8 cellular contexts compared by ENCODE assay signal in genomic region chrX:48521353-48522243, GRCh38. TPM values are rescaled to one million over a fixed set of nuclear protein-coding genes. Genes with fewer than 3 reads are reported as not detected.
DNase-seq lines count a peak whose midpoint lies in the region; ATAC-seq and TF ChIP-seq lines count a peak whose summit lies in the region.

Gene EBP, plus strand, starts transcription at chrX:48521808. Its CDS starts 1,964 bp downstream, at chrX:48523772.

- peak within 1 kb of the TSS; percentile 75 for H3K27ac ChIP-seq in BLaER1
- H3K27ac ChIP-seq in coronary artery = peak within 1 kb of the TSS; percentile 39 to 80

- H3K9me3 ChIP-seq in BLaER1 = peaks cover 7% of the 10 kb centered on the region; the same call in 1 of the 2 replicates

- ATAC-seq in GM19351 (IDR thresholded peaks at IDR 0.05; ENCODE audit: unreplicated experiment) (peak; percentile 95), HG03520 (IDR thresholded peaks at IDR 0.05; ENCODE audit: unreplicated experiment) (peak; percentile 92), left lobe of liver (peak; percentile 96)

- peak; percentile 97 for DNase-seq in NCI-H69 (lab: John Stamatoyannopoulos, UW)
- peak; percentile 98 for DNase-seq in activated CD4-positive, alpha-beta T cell treated with anti-CD3 and anti-CD28 coated beads, Interleukin-2, amount 10 ng/mL, durations not matched to agents 24 days and 14 days
- peak; percentile 88 for DNase-seq in coronary artery (ENCODE audit: low spot score)
- DNase-seq in left lobe of liver (ENCODE audit: low spot score) = peak; percentile 94
- DNase-seq in stimulated activated CD4-positive, alpha-beta T cell treated with anti-CD3 and anti-CD28 coated beads, Interleukin-2, amount 100 ng/mL, for 24 hours = peak; percentile 94

- H3K36me3 ChIP-seq in BLaER1 = peaks cover 19% of the 10 kb centered on the region

- peak within 1 kb of the TSS; percentile 82 for H3K9ac ChIP-seq in BLaER1

- peak within 1 kb of the TSS; percentile 73 for H3K4me3 ChIP-seq in BLaER1
- H3K4me3 ChIP-seq in coronary artery = peak within 1 kb of the TSS; percentile 77

- H3K4me1 ChIP-seq in BLaER1 = peaks cover 29% of the 10 kb centered on the region

- H4K20me1 ChIP-seq in BLaER1 = no peaks in the 10 kb centered on the region

- peak within 1 kb of the TSS; percentile 90 for H3K4me3 Mint-ChIP-seq in activated CD4-positive, alpha-beta T cell treated with anti-CD3 and anti-CD28 coated beads, Interleukin-2, amount 10 ng/mL, durations not matched to agents 24 days and 14 days

- H3K36me3 Mint-ChIP-seq in activated CD4-positive, alpha-beta T cell treated with anti-CD3 and anti-CD28 coated beads, Interleukin-2, amount 10 ng/mL, durations not matched to agents 24 days and 14 days (ENCODE audit: low read depth) = peaks cover 14% of the 10 kb centered on the region

- TF ChIP-seq CTCF in coronary artery (IDR thresholded peaks at IDR 0.05) = no peak

- intact Hi-C loops in activated CD4-positive, alpha-beta T cell treated with anti-CD3 and anti-CD28 coated beads, Interleukin-2, amount 10 ng/mL, durations not matched to agents 24 days and 14 days (cut with micrococcal nuclease) = loop anchor here (1.0 kb wide), 4 partner anchors 13 to 53 kb away; partner anchors contain the start of genes FTSJ1, PORCN, RBM3 and TBC1D25

- H3K4me2 ChIP-seq in BLaER1 = peak within 1 kb of the TSS; percentile 72

- H3K27me3 ChIP-seq in BLaER1 = peaks cover 18% of the 10 kb centered on the region; the same call in 1 of the 2 replicates

- H3K9me3 Mint-ChIP-seq in activated CD4-positive, alpha-beta T cell treated with anti-CD3 and anti-CD28 coated beads, Interleukin-2, amount 10 ng/mL, durations not matched to agents 24 days and 14 days = no peaks in the 10 kb centered on the region

- peaks cover 21% of the 10 kb centered on the region for H3K4me1 Mint-ChIP-seq in activated CD4-positive, alpha-beta T cell treated with anti-CD3 and anti-CD28 coated beads, Interleukin-2, amount 10 ng/mL, durations not matched to agents 24 days and 14 days

- no peaks in the 10 kb centered on the region for H3K27me3 Mint-ChIP-seq in activated CD4-positive, alpha-beta T cell treated with anti-CD3 and anti-CD28 coated beads, Interleukin-2, amount 10 ng/mL, durations not matched to agents 24 days and 14 days

- peak within 1 kb of the TSS; percentile 94 for H3K27ac Mint-ChIP-seq in activated CD4-positive, alpha-beta T cell treated with anti-CD3 and anti-CD28 coated beads, Interleukin-2, amount 10 ng/mL, durations not matched to agents 24 days and 14 days

RNA-seq across cellular contexts. Expression of gene EBP, which starts in this region (rescaled TPM):
- total RNA-seq in activated CD4-positive, alpha-beta T cell treated with anti-CD3 and anti-CD28 coated beads, Interleukin-2, amount 10 ng/mL, durations not matched to agents 24 days and 14 days = 159 and 163 TPM in 2 replicates
- total RNA-seq in left lobe of liver = 267 TPM

Comparison
In these comparisons a context has a peak if more than half of its experiments do, and no peak if none do; other contexts are left out.
1. Peak in every context shown above with its lines: DNase-seq, ATAC-seq, H3K4me3 ChIP-seq and H3K27ac ChIP-seq.